28 cellular contexts compared by ENCODE assay signal in the genomic region with DNA sequence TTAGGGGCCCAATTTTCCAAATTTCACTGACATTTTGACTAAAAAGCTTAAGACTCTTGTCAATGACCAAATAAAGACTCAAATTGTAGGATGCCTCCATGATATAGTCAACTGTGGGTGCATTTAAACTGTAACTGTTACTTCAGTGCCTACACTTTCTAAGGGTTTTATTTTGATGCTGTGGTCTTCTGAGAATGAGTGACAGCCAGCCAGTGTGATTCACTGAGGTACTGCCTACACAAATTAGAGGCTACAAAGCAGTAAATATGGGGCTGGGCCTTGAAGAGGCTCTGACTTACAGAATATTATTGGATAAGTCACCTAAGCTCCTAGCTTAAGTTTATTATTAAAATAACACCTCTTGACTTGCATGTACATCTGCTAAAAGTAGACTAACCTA.
A peak's percentile ranks its signal among the peaks of the same experiment; 100 is the strongest.
DNase-seq lines count a peak whose midpoint lies in the region; ATAC-seq, FAIRE-seq and TF ChIP-seq lines count a peak whose summit lies in the region.
"Had no signal": no experiment of that assay in that cellular context is flagged by ENCODE, and none has a peak within 500 bp of the region (broad histone marks: within the 10 kb centered on the region; RNA-seq: fewer than 3 reads in every experiment).

No MANE protein-coding gene starts in this region.

- CTCF ChIA-PET in HEK293T (lab: Yijun Ruan, JAX): interaction anchor here (0.6 kb wide), 1 partner anchor 52 kb away, joined by 4 read pairs; no protein-coding TSS in a partner anchor

- ATAC-seq in stimulated activated memory B cell treated with anti-CD40 and anti-IgM and Interleukin-4, amounts not matched to agents 10 μg/mL and 1 μg/mL and 100 μg/mL, for 72 hours: no peak
- ATAC-seq: CD8-positive, alpha-beta T cell; GM12878; PC-3 had no signal

- POLR2A ChIA-PET in HEK293T (lab: Yijun Ruan, JAX): interaction anchor here (0.8 kb wide), 1 partner anchor 9 kb away, joined by 3 read pairs; no protein-coding TSS in a partner anchor

- no peaks in the 10 kb centered on the region for H3K27me3 ChIP-seq in astrocyte (ENCODE audit: insufficient read depth, low read length)
- no peaks in the 10 kb centered on the region for H3K27me3 ChIP-seq in adrenal gland
- H3K27me3 ChIP-seq: SJSA1 had no signal

- no peaks in the 10 kb centered on the region for H3K79me2 ChIP-seq in astrocyte (ENCODE audit: insufficient read depth, low read length)

- H3K27me3 Mint-ChIP-seq in astrocyte (ENCODE audit: low read depth, unreplicated experiment): no peaks in the 10 kb centered on the region
- H3K27me3 Mint-ChIP-seq in stimulated activated memory B cell treated with anti-CD40 and anti-IgM and Interleukin-4, amounts not matched to agents 10 μg/mL and 1 μg/mL and 100 μg/mL, for 72 hours: no peaks in the 10 kb centered on the region
- H3K27me3 Mint-ChIP-seq: B cell had no signal

- peaks cover 6% of the 10 kb centered on the region for H3K4me1 Mint-ChIP-seq in astrocyte (ENCODE audit: low read depth, unreplicated experiment)
- no peaks in the 10 kb centered on the region for H3K4me1 Mint-ChIP-seq in stimulated activated memory B cell treated with anti-CD40 and anti-IgM and Interleukin-4, amounts not matched to agents 10 μg/mL and 1 μg/mL and 100 μg/mL, for 72 hours

- H3K4me1 ChIP-seq in astrocyte (ENCODE audit: insufficient read depth, low read length): no peaks in the 10 kb centered on the region
- H3K4me1 ChIP-seq in adrenal gland (replicated peaks in 1 of 2): no peaks in the 10 kb centered on the region
- H3K4me1 ChIP-seq: SJSA1 had no signal

- TF ChIP-seq CTCF in astrocyte (IDR thresholded peaks at IDR 0.05; ENCODE audit: insufficient read depth, low read depth, low read length) (no peak), adrenal gland (IDR thresholded peaks at IDR 0.05) (no peak)

- H3K36me3 ChIP-seq in astrocyte (ENCODE audit: insufficient read depth, low read length) (no peaks in the 10 kb centered on the region), adrenal gland (replicated peaks in 1 of 2) (no peaks in the 10 kb centered on the region)
- H3K36me3 ChIP-seq: SJSA1 had no signal

- no peak overlapping the region for H3K9ac ChIP-seq in astrocyte (ENCODE audit: low read length)
- H3K9ac ChIP-seq: KMS-11 had no signal

- H4K20me1 ChIP-seq in astrocyte (ENCODE audit: insufficient read depth, low read length): no peaks in the 10 kb centered on the region

- H3K27ac Mint-ChIP-seq in astrocyte (ENCODE audit: unreplicated experiment): peak overlapping the region; percentile 19
- no peak overlapping the region for H3K27ac Mint-ChIP-seq in stimulated activated memory B cell treated with anti-CD40 and anti-IgM and Interleukin-4, amounts not matched to agents 10 μg/mL and 1 μg/mL and 100 μg/mL, for 72 hours
- H3K27ac Mint-ChIP-seq: B cell; CD8-positive, alpha-beta T cell had no signal

- no peak overlapping the region for H2AFZ ChIP-seq in astrocyte (ENCODE audit: low read depth, low read length)

- peaks cover 3% of the 10 kb centered on the region for H3K9me3 Mint-ChIP-seq in astrocyte (ENCODE audit: unreplicated experiment)
- H3K9me3 Mint-ChIP-seq in stimulated activated memory B cell treated with anti-CD40 and anti-IgM and Interleukin-4, amounts not matched to agents 10 μg/mL and 1 μg/mL and 100 μg/mL, for 72 hours: peaks cover 7% of the 10 kb centered on the region

- H3K36me3 Mint-ChIP-seq in astrocyte (ENCODE audit: low read depth, unreplicated experiment): peaks cover 3% of the 10 kb centered on the region
- H3K36me3 Mint-ChIP-seq in stimulated activated memory B cell treated with anti-CD40 and anti-IgM and Interleukin-4, amounts not matched to agents 10 μg/mL and 1 μg/mL and 100 μg/mL, for 72 hours: peaks cover 27% of the 10 kb centered on the region

- H3K27ac ChIP-seq in astrocyte (ENCODE audit: low read depth, low read length): no peak overlapping the region
- H3K27ac ChIP-seq in adrenal gland: no peak overlapping the region
- H3K27ac ChIP-seq: C4-2B, KMS-11, SJSA1 had no signal

- H3K4me3 Mint-ChIP-seq in astrocyte (ENCODE audit: unreplicated experiment): no peak overlapping the region
- H3K4me3 Mint-ChIP-seq in stimulated activated memory B cell treated with anti-CD40 and anti-IgM and Interleukin-4, amounts not matched to agents 10 μg/mL and 1 μg/mL and 100 μg/mL, for 72 hours: no peak overlapping the region
- H3K4me3 Mint-ChIP-seq: B cell; CD8-positive, alpha-beta T cell had no signal

- H3K9me3 ChIP-seq in astrocyte (ENCODE audit: insufficient read depth, low read depth, low read length) (no peaks in the 10 kb centered on the region), adrenal gland (replicated peaks in 1 of 3) (no peaks in the 10 kb centered on the region)
- H3K9me3 ChIP-seq: SJSA1 had no signal

- H3K4me3 ChIP-seq in astrocyte (ENCODE audit: insufficient read depth, low read depth, low read length): no peak overlapping the region
- no peak overlapping the region for H3K4me3 ChIP-seq in adrenal gland
- H3K4me3 ChIP-seq: GM12878, SJSA1 had no signal

- H3K4me2 ChIP-seq in astrocyte (ENCODE audit: low read length): no peak overlapping the region
- H3K4me2 ChIP-seq: KMS-11 had no signal

- intact Hi-C loops in adrenal gland (cut with DNase I): no loop called here

- DNase-seq in HEK293T (ENCODE audit: extremely low spot score) (no peak), NCI-H2227 treated with DMSO at 0.1 percent for 48 hours (lab: John Stamatoyannopoulos, UW) (peak; percentile 57), astrocyte (ENCODE audit: low read depth) (no peak), adrenal gland (no peak), OCI-M2 (lab: John Stamatoyannopoulos, UW; ENCODE audit: unreplicated experiment) (no peak), NCI-H510A (lab: John Stamatoyannopoulos, UW) (no peak)
- DNase-seq: Caco-2; CD8-positive, alpha-beta T cell; DMS 273 treated with DMSO at 0.1 percent for 48 hours; DMS79; EL; GDM1; NCI-H1048; NCI-H1694; NCI-H2029 treated with DMSO at 0.1 percent for 48 hours; NCI-H226; NCI-H510A treated with DMSO at 0.1 percent for 48 hours; PC-3; Right ventricle myocardium superior; RPMI8226 had no signal

- no peak for FAIRE-seq in astrocyte (lab: Jason Lieb, UNC)
- FAIRE-seq: GM12878, GM19239, H1 had no signal

- no peak for TF ChIP-seq POLR2A in adrenal gland (IDR thresholded peaks at IDR 0.05)

TF ChIP-seq in HEK293T, 16 proteins besides CTCF, POLR2A, EP300 and RAD21:
- TF ChIP-seq, protein P1, sequence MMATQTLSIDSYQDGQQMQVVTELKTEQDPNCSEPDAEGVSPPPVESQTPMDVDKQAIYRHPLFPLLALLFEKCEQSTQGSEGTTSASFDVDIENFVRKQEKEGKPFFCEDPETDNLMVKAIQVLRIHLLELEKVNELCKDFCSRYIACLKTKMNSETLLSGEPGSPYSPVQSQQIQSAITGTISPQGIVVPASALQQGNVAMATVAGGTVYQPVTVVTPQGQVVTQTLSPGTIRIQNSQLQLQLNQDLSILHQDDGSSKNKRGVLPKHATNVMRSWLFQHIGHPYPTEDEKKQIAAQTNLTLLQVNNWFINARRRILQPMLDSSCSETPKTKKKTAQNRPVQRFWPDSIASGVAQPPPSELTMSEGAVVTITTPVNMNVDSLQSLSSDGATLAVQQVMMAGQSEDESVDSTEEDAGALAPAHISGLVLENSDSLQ (IDR thresholded peaks at IDR 0.05): peak; percentile 39; the same call in 1 of the 2 replicates
- no peak for TF ChIP-seq HDGF (IDR thresholded peaks at IDR 0.05; ENCODE audit: borderline replicate concordance)
